11 cellular contexts compared by ENCODE assay signal in genomic region chr5:58491216-58491892, GRCh38. TPM values are rescaled to one million over a fixed set of nuclear protein-coding genes. Genes with fewer than 3 reads are reported as not detected.
DNase-seq lines count a peak whose midpoint lies in the region; ATAC-seq, FAIRE-seq and TF ChIP-seq lines count a peak whose summit lies in the region.
"Had no signal": no experiment of that assay in that cellular context is flagged by ENCODE, and none has a peak within 500 bp of the region (broad histone marks: within the 10 kb centered on the region; RNA-seq: fewer than 3 reads in every experiment).

Gene GAPT (plus strand): TSS chr5:58491435. CDS start chr5:58494537, 3,102 bp downstream.

- BruUV-seq in endothelial cell of umbilical vein (replicated peaks; lab: Mats Ljungman, UMichigan) = no TSS peak

- peak; percentile 8 for FAIRE-seq in endothelial cell of umbilical vein (lab: Jason Lieb, UNC)

- H3K27ac ChIP-seq in endothelial cell of umbilical vein (ENCODE audit: insufficient read depth, low read depth, low read length) = no peak within 1 kb of the TSS
- H3K27ac ChIP-seq: thoracic aorta had no signal

- dilution Hi-C loops in endothelial cell of umbilical vein (cut with MboI; ENCODE audit: extremely low pct_ligation_motif_present, low sequenced_read_pairs) = no loop called here

- POLR2A ChIA-PET in endothelial cell of umbilical vein (lab: Charles Lee) = no interaction called here

- H4K20me1 ChIP-seq in endothelial cell of umbilical vein (replicated peaks; ENCODE audit: control insufficient read depth, extremely low read depth, insufficient read depth, low read length) = no peaks in the 10 kb centered on the region

- no peaks in the 10 kb centered on the region for H3K36me3 ChIP-seq in endothelial cell of umbilical vein (ENCODE audit: control insufficient read depth in 2 of 2, extremely low read depth in 1 of 2, insufficient read depth in 2 of 2, low read length in 2 of 2)
- H3K36me3 ChIP-seq: thoracic aorta had no signal

- H3K4me3 ChIP-seq in endothelial cell of umbilical vein (replicated peaks in 1 of 3; ENCODE audit: insufficient read depth in 1 of 3, low read depth in 1 of 3, low read length in 3 of 3) = no peak within 1 kb of the TSS
- H3K4me3 ChIP-seq: thoracic aorta had no signal

- TF ChIP-seq POLR2A in endothelial cell of umbilical vein (IDR thresholded peaks at IDR 0.05; ENCODE audit: low read depth, low read length) = no peak

- peaks cover 8% of the 10 kb centered on the region in 2 experiments for H3K27me3 ChIP-seq in endothelial cell of umbilical vein (ENCODE audit: control insufficient read depth in 2 of 2, insufficient read depth in 2 of 2, low read length in 2 of 2)

- no peak for TF ChIP-seq CTCF in endothelial cell of umbilical vein (IDR thresholded peaks at IDR 0.05; ENCODE audit: extremely low read depth in 1 of 2, insufficient read depth in 1 of 2, low read depth in 1 of 2, low read length in 2 of 2)

- no peak within 1 kb of the TSS for H2AFZ ChIP-seq in endothelial cell of umbilical vein (ENCODE audit: low read depth, low read length)

- H3K79me2 ChIP-seq in endothelial cell of umbilical vein (ENCODE audit: control insufficient read depth, insufficient read depth, low read length) = no peaks in the 10 kb centered on the region

- no peak within 1 kb of the TSS for H3K4me2 ChIP-seq in endothelial cell of umbilical vein (ENCODE audit: insufficient read depth, low read length)

- intact Hi-C loops in endothelial cell of umbilical vein (cut with micrococcal nuclease) = no loop called here

- ATAC-seq in GM18498 (IDR thresholded peaks at IDR 0.05; ENCODE audit: unreplicated experiment) = peak; percentile 88
- ATAC-seq in GM21737 (IDR thresholded peaks at IDR 0.05; ENCODE audit: unreplicated experiment) = peak; percentile 73
- peak; percentile 92 for ATAC-seq in HG03571 (IDR thresholded peaks at IDR 0.05; ENCODE audit: unreplicated experiment)

- H3K9ac ChIP-seq in endothelial cell of umbilical vein (replicated peaks; ENCODE audit: extremely low read depth, insufficient read depth, low read length) = no peak within 1 kb of the TSS

- DNase-seq in endothelial cell of umbilical vein (ENCODE audit: low read depth, low spot score) (no peak), SW 1271 (lab: John Stamatoyannopoulos, UW) (no peak), HK-2 (ENCODE audit: unreplicated experiment) (no peak), NCI-H2081 treated with DMSO at 0.1 percent for 48 hours (lab: John Stamatoyannopoulos, UW) (no peak)
- no peak for DNase-seq in activated effector memory CD4-positive, alpha-beta T cell treated with anti-CD3 and anti-CD28 coated beads, Interleukin-2, amount 50 U/mL, for 16 hours
- DNase-seq: retina had no signal

- no peaks in the 10 kb centered on the region for H3K4me1 ChIP-seq in endothelial cell of umbilical vein (ENCODE audit: control insufficient read depth, extremely low read depth, insufficient read depth, low read length)

- no peaks in the 10 kb centered on the region for H3K9me3 ChIP-seq in endothelial cell of umbilical vein (replicated peaks; ENCODE audit: control insufficient read depth, insufficient read depth, low read length)
- H3K9me3 ChIP-seq: thoracic aorta had no signal

- CTCF ChIA-PET in endothelial cell of umbilical vein (lab: Charles Lee) = interaction anchor here (0.6 kb wide), 1 partner anchor 444 kb away, joined by 3 read pairs; no protein-coding TSS in a partner anchor

- H3K9me1 ChIP-seq in endothelial cell of umbilical vein (replicated peaks; ENCODE audit: control insufficient read depth, extremely low read depth, insufficient read depth, low read length) = no peaks in the 10 kb centered on the region

TF ChIP-seq in endothelial cell of umbilical vein, 7 proteins besides CTCF, POLR2A, EP300 and RAD21:
- TF ChIP-seq POLR2AphosphoS5 (IDR thresholded peaks at IDR 0.05; ENCODE audit: insufficient read depth, low read depth, low read length) = no peak
TF ChIP-seq in endothelial cell of umbilical vein: peak in this region for 0.

RNA-seq across cellular contexts. Expression of gene GAPT, which starts in this region (rescaled TPM):
- not detected in 2 replicates for total RNA-seq in endothelial cell of umbilical vein
- polyA plus RNA-seq in endothelial cell of umbilical vein = not detected in 2 replicates
- polyA plus RNA-seq in endothelial cell of umbilical vein (2011; cell fraction: cytosol; rRNA removed) = not detected in 2 replicates
- polyA plus RNA-seq in endothelial cell of umbilical vein (2011; cell fraction: nucleus; rRNA removed) = not detected in 2 replicates
- not detected in 2 replicates for polyA plus RNA-seq in endothelial cell of umbilical vein (2012)
- not detected in 2 replicates for polyA minus RNA-seq in endothelial cell of umbilical vein
- not detected for polyA minus RNA-seq in endothelial cell of umbilical vein (2011; cell fraction: cytosol; rRNA and poly(A)+ RNA removed)
- not detected in 2 replicates for polyA minus RNA-seq in endothelial cell of umbilical vein (2011; cell fraction: nucleus; rRNA and poly(A)+ RNA removed)
- total RNA-seq: glomerular endothelial cell had no signal
